ENCODE assay signal across 16 cellular contexts in the genomic region with DNA sequence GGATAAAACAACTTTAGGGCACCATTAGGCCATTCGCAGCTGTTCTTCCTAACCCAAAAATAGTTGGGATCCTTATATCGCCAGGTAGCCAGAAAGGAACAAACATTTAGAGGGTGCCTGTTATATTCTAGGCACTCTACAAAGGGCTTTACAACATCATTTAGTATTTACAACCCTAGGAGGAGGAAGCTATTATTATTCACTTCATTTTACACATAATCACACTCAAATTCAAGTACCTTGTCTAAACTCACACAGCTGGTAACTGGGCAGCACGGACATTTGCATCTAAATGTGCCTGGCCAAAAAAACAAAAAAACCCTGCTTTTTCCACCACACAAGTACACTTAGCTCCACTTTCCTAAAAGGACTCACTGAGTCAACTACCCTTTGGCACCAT.
"Had no signal": no experiment of that assay in that cellular context is flagged by ENCODE, and none has a peak within 500 bp of the region (broad histone marks: within the 10 kb centered on the region; RNA-seq: fewer than 3 reads in every experiment).

No MANE protein-coding gene starts in this region.

- H3K4me3 ChIP-seq: lung had no signal

- H3K27me3 Mint-ChIP-seq: activated CD4-positive, alpha-beta memory T cell treated with anti-CD3 and anti-CD28 coated beads, Interleukin-2, amount 10 ng/mL, durations not matched to agents 7 days and 5 days; activated CD4-positive, alpha-beta T cell treated with anti-CD3 and anti-CD28 coated beads for 36 hours; effector memory CD8-positive, alpha-beta T cell had no signal

- H3K4me3 Mint-ChIP-seq: activated CD4-positive, alpha-beta memory T cell treated with anti-CD3 and anti-CD28 coated beads, Interleukin-2, amount 10 ng/mL, durations not matched to agents 7 days and 5 days; activated CD4-positive, alpha-beta T cell treated with anti-CD3 and anti-CD28 coated beads for 36 hours; activated T-cell treated with anti-CD3 and anti-CD28 coated beads, Interleukin-2, amount 50 U/mL, for 4 hours; effector memory CD8-positive, alpha-beta T cell; immature natural killer cell; stimulated activated effector memory CD8-positive, alpha-beta T cell treated with anti-CD3 and anti-CD28 coated beads, Interleukin-12 subunit alpha, Interleukin-12 subunit beta, amount 100 ng/mL, for 72 hours had no signal

- H3K27ac Mint-ChIP-seq: activated CD4-positive, alpha-beta memory T cell treated with anti-CD3 and anti-CD28 coated beads, Interleukin-2, amount 10 ng/mL, durations not matched to agents 7 days and 5 days; activated CD4-positive, alpha-beta T cell treated with anti-CD3 and anti-CD28 coated beads for 36 hours; effector memory CD8-positive, alpha-beta T cell; stimulated activated effector memory CD8-positive, alpha-beta T cell treated with anti-CD3 and anti-CD28 coated beads, Interleukin-12 subunit alpha, Interleukin-12 subunit beta, amount 100 ng/mL, for 72 hours had no signal

- H3K27ac ChIP-seq: epithelial cell of prostate had no signal

- DNase-seq: activated CD4-positive, alpha-beta memory T cell treated with anti-CD3 and anti-CD28 coated beads, Interleukin-2, amount 10 ng/mL, durations not matched to agents 7 days and 5 days; activated CD4-positive, alpha-beta T cell treated with anti-CD3 and anti-CD28 coated beads for 36 hours; activated effector memory CD4-positive, alpha-beta T cell treated with Interleukin-2 at 50 U/mL for 16 hours; activated naive CD4-positive, alpha-beta T cell treated with anti-CD3 and anti-CD28 coated beads, Interleukin-2, amount 50 U/mL, for 16 hours; activated T-cell treated with anti-CD3 and anti-CD28 coated beads, Interleukin-2, amount 50 U/mL, for 4 hours; dermis blood vessel endothelial cell; effector memory CD8-positive, alpha-beta T cell; foreskin melanocyte; immature natural killer cell; midbrain; stimulated activated CD4-positive, alpha-beta T cell treated with anti-CD3 and anti-CD28 coated beads, Interleukin-12 subunit alpha, Interleukin-12 subunit beta, amount 100 ng/mL, for 4 hours had no signal

- H3K4me1 Mint-ChIP-seq: activated CD4-positive, alpha-beta memory T cell treated with anti-CD3 and anti-CD28 coated beads, Interleukin-2, amount 10 ng/mL, durations not matched to agents 7 days and 5 days had no signal

- H3K36me3 Mint-ChIP-seq: immature natural killer cell; stimulated activated effector memory CD8-positive, alpha-beta T cell treated with anti-CD3 and anti-CD28 coated beads, Interleukin-12 subunit alpha, Interleukin-12 subunit beta, amount 100 ng/mL, for 72 hours had no signal

- H3K9me3 Mint-ChIP-seq: activated CD4-positive, alpha-beta memory T cell treated with anti-CD3 and anti-CD28 coated beads, Interleukin-2, amount 10 ng/mL, durations not matched to agents 7 days and 5 days; activated T-cell treated with anti-CD3 and anti-CD28 coated beads, Interleukin-2, amount 50 U/mL, for 4 hours; effector memory CD8-positive, alpha-beta T cell; immature natural killer cell; stimulated activated effector memory CD8-positive, alpha-beta T cell treated with anti-CD3 and anti-CD28 coated beads, Interleukin-12 subunit alpha, Interleukin-12 subunit beta, amount 100 ng/mL, for 72 hours had no signal

- FAIRE-seq: astrocyte, bronchial epithelial cell had no signal
